Comparison of ENCODE assay signal across 7 cellular contexts in genomic region chr20:26010224-26010941, GRCh38.
DNase-seq lines count a peak whose midpoint lies in the region; ATAC-seq and TF ChIP-seq lines count a peak whose summit lies in the region.
"Not testable (repeated sequence)": the region's sequence is repeated elsewhere in the genome, so short reads cannot be mapped to it uniquely, and the experiment has no call there.

No MANE protein-coding gene starts in this region.

- peak overlapping the region; percentile 89 for H3K27ac Mint-ChIP-seq in activated T-helper 2 cell treated with anti-CD3 and anti-CD28 coated beads, Interferon-gamma antibody, Interleukin-2, Interleukin-4, amounts not matched to agents 10 μg/mL and 5 μg/mL and 100 μg/mL, durations not matched to agents 14 hours and 24 hours and 36 hours

- H3K27me3 ChIP-seq in PC-3 (ENCODE audit: low read length); colonic mucosa; heart right ventricle; mucosa of stomach (ENCODE audit: control insufficient read depth, insufficient read depth, low read length); skeletal muscle satellite cell (ENCODE audit: control insufficient read depth, insufficient read depth, low read length): not testable (repeated sequence)

- peak overlapping the region; percentile 98 for H2AFZ ChIP-seq in PC-3 (ENCODE audit: low read length)

- not testable (repeated sequence) for H3K9me3 Mint-ChIP-seq in activated T-helper 2 cell treated with anti-CD3 and anti-CD28 coated beads, Interferon-gamma antibody, Interleukin-2, Interleukin-4, amounts not matched to agents 10 μg/mL and 5 μg/mL and 100 μg/mL, durations not matched to agents 14 hours and 24 hours and 36 hours

- not testable (repeated sequence) for ATAC-seq in PC-3, heart right ventricle

- peak overlapping the region; percentile 87 for H3K4me3 ChIP-seq in GM12864 (ENCODE audit: low read depth, low read length)
- H3K4me3 ChIP-seq in PC-3 (ENCODE audit: low read length): peak overlapping the region; percentile 90
- peak overlapping the region; percentile 52 for H3K4me3 ChIP-seq in colonic mucosa
- peak overlapping the region; percentile 35 to 87 (median 66) for H3K4me3 ChIP-seq in heart right ventricle
- H3K4me3 ChIP-seq in mucosa of stomach (ENCODE audit: low read length): peak overlapping the region; percentile 55
- peak overlapping the region; percentile 95 for H3K4me3 ChIP-seq in skeletal muscle satellite cell (ENCODE audit: low read length)

- intact Hi-C loops in PC-3 (cut with micrococcal nuclease); activated T-helper 2 cell treated with anti-CD3 and anti-CD28 coated beads, Interferon-gamma antibody, Interleukin-2, Interleukin-4, amounts not matched to agents 10 μg/mL and 5 μg/mL and 100 μg/mL, durations not matched to agents 14 hours and 24 hours and 36 hours (cut with micrococcal nuclease); colonic mucosa (cut with DNase I); heart right ventricle (cut with DNase I): not testable (repeated sequence)

- H3K4me2 ChIP-seq in PC-3 (ENCODE audit: low read length) (peak overlapping the region; percentile 93), skeletal muscle satellite cell (ENCODE audit: low read length) (peak overlapping the region; percentile 93)

- peak overlapping the region; percentile 86 for H3K9ac ChIP-seq in PC-3 (ENCODE audit: low read length)
- peak overlapping the region; percentile 66 to 68 for H3K9ac ChIP-seq in colonic mucosa (ENCODE audit: low read depth in 2 of 2, low read length in 2 of 2)
- H3K9ac ChIP-seq in mucosa of stomach (ENCODE audit: low read length): peak overlapping the region; percentile 85
- H3K9ac ChIP-seq in skeletal muscle satellite cell (ENCODE audit: low read depth, low read length): peak overlapping the region; percentile 84

- H3K27ac ChIP-seq in PC-3 (ENCODE audit: low read length): not testable (repeated sequence)
- H3K27ac ChIP-seq in colonic mucosa (peak overlapping the region; percentile 54), heart right ventricle (peak overlapping the region; percentile 72 to 93 (median 90))

- H3K36me3 ChIP-seq in PC-3 (ENCODE audit: low read depth, low read length); colonic mucosa; heart right ventricle; mucosa of stomach (ENCODE audit: control insufficient read depth, insufficient read depth, low read length); skeletal muscle satellite cell (ENCODE audit: insufficient read depth, low read length): not testable (repeated sequence)

- not testable (repeated sequence) for BruUV-seq in PC-3 (replicated peaks; lab: Mats Ljungman, UMichigan)

- POLR2A ChIA-PET in PC-3 (lab: Charles Lee; ENCODE audit: unreplicated experiment): not testable (repeated sequence)

- DNase-seq in GM12864 (ENCODE audit: low read depth); activated T-helper 2 cell treated with anti-CD3 and anti-CD28 coated beads, Interferon-gamma antibody, Interleukin-2, Interleukin-4, amounts not matched to agents 10 μg/mL and 5 μg/mL and 100 μg/mL, durations not matched to agents 14 hours and 24 hours and 36 hours (ENCODE audit: low spot score); heart right ventricle: not testable (repeated sequence)
- peak; percentile 8 for DNase-seq in PC-3
- DNase-seq in colonic mucosa: peak; percentile 27

- not testable (repeated sequence) for H3K36me3 Mint-ChIP-seq in activated T-helper 2 cell treated with anti-CD3 and anti-CD28 coated beads, Interferon-gamma antibody, Interleukin-2, Interleukin-4, amounts not matched to agents 10 μg/mL and 5 μg/mL and 100 μg/mL, durations not matched to agents 14 hours and 24 hours and 36 hours (ENCODE audit: low read depth)

- H3K9me3 ChIP-seq in PC-3 (ENCODE audit: low read length); colonic mucosa; heart right ventricle; mucosa of stomach (ENCODE audit: control insufficient read depth, low read length); skeletal muscle satellite cell (replicated peaks; ENCODE audit: low read length): not testable (repeated sequence)

- CTCF ChIA-PET in PC-3 (lab: Charles Lee): not testable (repeated sequence)

- not testable (repeated sequence) for H3F3A ChIP-seq in PC-3 (ENCODE audit: low read length, unreplicated experiment)

- not testable (repeated sequence) for H4K20me1 ChIP-seq in PC-3 (ENCODE audit: low read length)

- H3K79me2 ChIP-seq in PC-3 (ENCODE audit: low read length): not testable (repeated sequence)

- H3K27me3 Mint-ChIP-seq in activated T-helper 2 cell treated with anti-CD3 and anti-CD28 coated beads, Interferon-gamma antibody, Interleukin-2, Interleukin-4, amounts not matched to agents 10 μg/mL and 5 μg/mL and 100 μg/mL, durations not matched to agents 14 hours and 24 hours and 36 hours (ENCODE audit: low read depth): not testable (repeated sequence)

- H3K9me2 ChIP-seq in PC-3 (replicated peaks; ENCODE audit: low read length): not testable (repeated sequence)

- H3K4me1 Mint-ChIP-seq in activated T-helper 2 cell treated with anti-CD3 and anti-CD28 coated beads, Interferon-gamma antibody, Interleukin-2, Interleukin-4, amounts not matched to agents 10 μg/mL and 5 μg/mL and 100 μg/mL, durations not matched to agents 14 hours and 24 hours and 36 hours (ENCODE audit: low read depth): not testable (repeated sequence)

- not testable (repeated sequence) for TF ChIP-seq CTCF in GM12864 (IDR thresholded peaks at IDR 0.05; ENCODE audit: low read depth, low read length, missing control alignments); PC-3 (conservative IDR thresholded peaks at IDR 0.05; ENCODE audit: low read depth, low read length); colonic mucosa (IDR thresholded peaks at IDR 0.05); heart right ventricle (IDR thresholded peaks at IDR 0.05)

- peak overlapping the region; percentile 94 for H3K4me3 Mint-ChIP-seq in activated T-helper 2 cell treated with anti-CD3 and anti-CD28 coated beads, Interferon-gamma antibody, Interleukin-2, Interleukin-4, amounts not matched to agents 10 μg/mL and 5 μg/mL and 100 μg/mL, durations not matched to agents 14 hours and 24 hours and 36 hours (ENCODE audit: low read depth)

- not testable (repeated sequence) for H3K4me1 ChIP-seq in PC-3 (ENCODE audit: insufficient read depth, low read length); colonic mucosa; heart right ventricle; mucosa of stomach (ENCODE audit: control insufficient read depth, insufficient read depth, low read length); skeletal muscle satellite cell (ENCODE audit: control insufficient read depth, insufficient read depth, low read length)

- 3% methylated on average over 9 to 10 of the region's 13 CpGs for WGBS in heart right ventricle, 2 donors
